ENCODE assay signal across 14 cellular contexts in genomic region chr7:127536426-127537152, GRCh38. TPM values are rescaled to one million over a fixed set of nuclear protein-coding genes. Genes with fewer than 3 reads are reported as not detected.
DNase-seq lines count a peak whose midpoint lies in the region; ATAC-seq and TF ChIP-seq lines count a peak whose summit lies in the region.
"Had no signal": no experiment of that assay in that cellular context is flagged by ENCODE, and none has a peak within 500 bp of the region (broad histone marks: within the 10 kb centered on the region; RNA-seq: fewer than 3 reads in every experiment).

No MANE protein-coding gene starts in this region.

- CTCF ChIA-PET in RWPE1 (lab: Yijun Ruan, JAX), result no interaction called here

- H3K36me3 ChIP-seq in adipocyte (ENCODE audit: control insufficient read depth, insufficient read depth, low read length, severe bottlenecking) (no peaks in the 10 kb centered on the region), iPS-15b (ENCODE audit: control insufficient read depth, insufficient read depth, low read length) (no peaks in the 10 kb centered on the region)
- H3K36me3 ChIP-seq: MG63, SJSA1, thoracic aorta had no signal

- POLR2A ChIA-PET in RWPE1 (lab: Yijun Ruan, JAX; ENCODE audit: low non-redundant PET), result no interaction called here

- no peak for ATAC-seq in GM18870 (IDR thresholded peaks at IDR 0.05; ENCODE audit: unreplicated experiment)

- H3K9me3 ChIP-seq in adipocyte (ENCODE audit: control insufficient read depth, low read length) (no peaks in the 10 kb centered on the region), iPS-15b (ENCODE audit: control insufficient read depth, insufficient read depth, low read length) (no peaks in the 10 kb centered on the region)
- H3K9me3 ChIP-seq: MG63, SJSA1, thoracic aorta had no signal

- H3K4me3 ChIP-seq in adipocyte (ENCODE audit: low read length) (peak overlapping the region; percentile 62), iPS-15b (ENCODE audit: low read depth, low read length) (peak overlapping the region; percentile 39), lower leg skin (ENCODE audit: low read depth, poor library complexity, severe bottlenecking) (no peak overlapping the region)
- H3K4me3 ChIP-seq: lung, MG63, SJSA1, thoracic aorta had no signal

- no peak overlapping the region for H3K9ac ChIP-seq in adipocyte (ENCODE audit: low read length)
- H3K9ac ChIP-seq in iPS-15b (ENCODE audit: low read depth, low read length), result no peak overlapping the region

- H3K27me3 ChIP-seq in adipocyte (replicated peaks; ENCODE audit: control insufficient read depth, insufficient read depth, low read length) (peaks cover 49% of the 10 kb centered on the region), iPS-15b (ENCODE audit: control insufficient read depth, insufficient read depth, low read length) (peaks cover 78% of the 10 kb centered on the region)

- DNase-seq in NCI-H2107 treated with DMSO at 0.1 percent for 48 hours (lab: John Stamatoyannopoulos, UW; ENCODE audit: unreplicated experiment) (peak; percentile 6), NCI-H2107 (lab: John Stamatoyannopoulos, UW) (no peak), adipocyte (ENCODE audit: low read depth) (peak; percentile 9), retina (peak; percentile 67), lower leg skin (ENCODE audit: low spot score in 2 of 2) (no peak), RWPE1 (ENCODE audit: low spot score) (no peak)
- DNase-seq: MG63, NCI-H526 had no signal

- intact Hi-C loops in lower leg skin (cut with DNase I; ENCODE audit: low total_unique reads), result no loop called here

- no peak for TF ChIP-seq POLR2A in lower leg skin (IDR thresholded peaks at IDR 0.05)

- no peak overlapping the region for H3K27ac ChIP-seq in RWPE1
- H3K27ac ChIP-seq: SJSA1, thoracic aorta had no signal

- no peak for TF ChIP-seq CTCF in lower leg skin (IDR thresholded peaks at IDR 0.05)
- TF ChIP-seq CTCF in RWPE1 (conservative IDR thresholded peaks at IDR 0.05; ENCODE audit: low read depth), result no peak

- 14% methylated on average over 19 of the region's 19 CpGs for WGBS in lower leg skin, 2 donors

- H3K4me1 ChIP-seq in adipocyte (ENCODE audit: control insufficient read depth, insufficient read depth, low read length), result no peaks in the 10 kb centered on the region
- H3K4me1 ChIP-seq in iPS-15b (ENCODE audit: control insufficient read depth, insufficient read depth, low read length), result peaks cover 6% of the 10 kb centered on the region
- H3K4me1 ChIP-seq: SJSA1 had no signal

RNA-seq across cellular contexts. Expression of gene GCC1, which starts 48.8 kb away (rescaled TPM):
- 10 to 100 TPM; 20.2 to 27.2 (median 22.1) TPM for total RNA-seq in lower leg skin

RNA-seq across cellular contexts. Expression of gene ARF5, which starts 51.6 kb away (rescaled TPM):
- total RNA-seq in lower leg skin, result 100 to 1,000 TPM; 187 to 270 (median 237) TPM

RNA-seq across cellular contexts. Expression of gene FSCN3, which starts 56.9 kb away (rescaled TPM):
- 1 to 10 TPM in 3 of 4 donors, not detected in 1; 1.6 to 3.7 (median 2.2) TPM for total RNA-seq in lower leg skin
- total RNA-seq: chondrocyte had no signal

Comparison
In these comparisons a context has a peak if more than half of its experiments do, and no peak if none do; other contexts are left out.
1. DNase-seq: peak in NCI-H2107 treated with DMSO at 0.1 percent for 48 hours (single experiment), adipocyte (single experiment) and retina (single experiment); none in NCI-H2107 (single experiment), lower leg skin (0 of 2) and RWPE1 (single experiment).